Comparison of ENCODE assay signal across 18 cellular contexts in the genomic region with DNA sequence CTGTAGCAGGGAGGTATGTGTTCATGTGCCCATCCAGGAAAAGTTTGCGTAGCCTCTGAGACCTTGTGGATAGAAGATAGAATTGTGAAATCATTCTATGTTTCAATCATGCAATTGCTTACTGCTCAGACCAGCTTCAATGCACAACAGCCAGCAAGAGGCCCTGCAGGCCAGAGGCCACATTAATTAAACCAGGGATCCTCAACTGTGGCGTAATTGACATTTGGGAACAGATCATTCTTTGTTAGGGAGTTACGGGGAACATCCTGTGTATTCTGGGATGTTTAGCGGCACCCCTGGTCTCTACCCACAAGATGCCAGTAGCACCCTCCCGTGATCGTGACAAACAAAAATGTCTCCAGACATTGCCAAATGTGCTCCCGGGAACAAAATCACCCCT.
"Had no signal": no experiment of that assay in that cellular context is flagged by ENCODE, and none has a peak within 500 bp of the region (broad histone marks: within the 10 kb centered on the region; RNA-seq: fewer than 3 reads in every experiment).

No MANE protein-coding gene starts in this region.

- H3K27ac Mint-ChIP-seq: mesothelial cell of epicardium; naive thymus-derived CD4-positive, alpha-beta T cell; natural killer cell had no signal

- H3K36me3 Mint-ChIP-seq: mesothelial cell of epicardium; naive thymus-derived CD4-positive, alpha-beta T cell; natural killer cell had no signal

- H3K4me1 Mint-ChIP-seq: mesothelial cell of epicardium, natural killer cell had no signal

- H3K4me3 Mint-ChIP-seq: mesothelial cell of epicardium; naive thymus-derived CD4-positive, alpha-beta T cell; natural killer cell had no signal

- H3K9me3 Mint-ChIP-seq: natural killer cell had no signal

- DNase-seq: dermis blood vessel endothelial cell; dorsolateral prefrontal cortex; effector CD4-positive, alpha-beta T cell; effector memory CD4-positive, alpha-beta T cell; foreskin keratinocyte; gastrocnemius medialis; glutamatergic neuron; head of caudate nucleus; heart right ventricle; hippocampal formation; left cardiac atrium; left lung; left ventricle myocardium superior; lower lobe of right lung; mesenchymal stem cell; naive thymus-derived CD4-positive, alpha-beta T cell; natural killer cell had no signal
